29 cellular contexts compared by ENCODE assay signal in genomic region chr5:137328418-137328937, GRCh38.
"Had no signal": no experiment of that assay in that cellular context is flagged by ENCODE, and none has a peak within 500 bp of the region (broad histone marks: within the 10 kb centered on the region; RNA-seq: fewer than 3 reads in every experiment).

No MANE protein-coding gene starts in this region.

- DNase-seq: activated CD4-positive, alpha-beta memory T cell treated with anti-CD3 and anti-CD28 coated beads for 36 hours; activated CD4-positive, alpha-beta T cell treated with anti-CD3 and anti-CD28 coated beads for 36 hours; activated CD4-positive, alpha-beta T cell treated with anti-CD3 and anti-CD28 coated beads, Interleukin-2, amount 10 ng/mL, durations not matched to agents 24 days and 14 days; activated CD4-positive, CD25-positive, alpha-beta regulatory T cell; activated CD4-positive, CD25-positive, alpha-beta regulatory T cell treated with anti-CD3 and anti-CD28 coated beads, Interleukin-2, amount 50 U/mL, for 72 hours; activated CD8-positive, alpha-beta memory T cell treated with anti-CD3 and anti-CD28 coated beads, Interleukin-2, amount 10 ng/mL, durations not matched to agents 7 days and 5 days; activated CD8-positive, alpha-beta memory T cell treated with anti-CD3 and anti-CD28 coated beads, Interleukin-2, amount 50 U/mL, for 4 hours; activated CD8-positive, alpha-beta T cell treated with anti-CD3 and anti-CD28 coated beads, Interleukin-2, amount 10 ng/mL, durations not matched to agents 7 days and 5 days; activated gamma-delta T cell; activated naive CD4-positive, alpha-beta T cell; activated naive CD4-positive, alpha-beta T cell treated with anti-CD3 and anti-CD28 coated beads, Interleukin-2, amount 10 ng/mL, durations not matched to agents 7 days and 5 days; activated naive CD8-positive, alpha-beta T cell treated with anti-CD3 and anti-CD28 coated beads, Interleukin-2, amount 10 ng/mL, durations not matched to agents 7 days and 5 days; activated T-cell treated with anti-CD3 and anti-CD28 coated beads, Interleukin-2, amount 50 U/mL, for 1 hour; activated T-cell treated with anti-CD3 and anti-CD28 coated beads, Interleukin-2, amount 50 U/mL, for 72 hours; colonic mucosa; effector CD4-positive, alpha-beta T cell; effector memory CD8-positive, alpha-beta T cell; erythroblast; foreskin keratinocyte; gastrocnemius medialis; glutamatergic neuron; heart right ventricle; T-helper 2 cell had no signal

- H3K4me1 ChIP-seq: ascending aorta, breast epithelium, colonic mucosa, esophagus muscularis mucosa, foreskin keratinocyte, gastrocnemius medialis had no signal

- H3K9me3 ChIP-seq: ascending aorta, breast epithelium, colonic mucosa, esophagus muscularis mucosa, gastrocnemius medialis, heart right ventricle had no signal

- H3K36me3 ChIP-seq: ascending aorta, breast epithelium, cardiac muscle cell, colonic mucosa, esophagus muscularis mucosa, gastrocnemius medialis, heart right ventricle had no signal

- H3K27ac ChIP-seq: ascending aorta, breast epithelium, cardiac muscle cell, colonic mucosa, esophagus muscularis mucosa, foreskin keratinocyte, gastrocnemius medialis, heart right ventricle, hepatocyte had no signal

- H3K4me3 ChIP-seq: ascending aorta, breast epithelium, cardiac muscle cell, colonic mucosa, esophagus muscularis mucosa, gastrocnemius medialis, heart right ventricle, hepatocyte had no signal

- ATAC-seq: activated CD4-positive, alpha-beta T cell treated with anti-CD3 and anti-CD28 coated beads for 36 hours; activated CD8-positive, alpha-beta memory T cell treated with anti-CD3 and anti-CD28 coated beads, Interleukin-2, amount 10 ng/mL, durations not matched to agents 7 days and 5 days; activated CD8-positive, alpha-beta T cell treated with anti-CD3 and anti-CD28 coated beads, Interleukin-2, amount 10 ng/mL, durations not matched to agents 7 days and 5 days; activated naive CD4-positive, alpha-beta T cell treated with anti-CD3 and anti-CD28 coated beads, Interleukin-2, amount 50 U/mL, for 72 hours; activated T-cell treated with anti-CD3 and anti-CD28 coated beads, Interleukin-2, amount 50 U/mL, for 72 hours; effector memory CD8-positive, alpha-beta T cell; foreskin keratinocyte; gastrocnemius medialis; heart right ventricle had no signal

- H3K27me3 ChIP-seq: ascending aorta, breast epithelium, cardiac muscle cell, colonic mucosa, esophagus muscularis mucosa, foreskin keratinocyte, gastrocnemius medialis had no signal
